30 cellular contexts compared by ENCODE assay signal in genomic region chr1:152125834-152126443, GRCh38. TPM values are rescaled to one million over a fixed set of nuclear protein-coding genes. Genes with fewer than 3 reads are reported as not detected.
"Had no signal": no experiment of that assay in that cellular context is flagged by ENCODE, and none has a peak within 500 bp of the region (broad histone marks: within the 10 kb centered on the region; RNA-seq: fewer than 3 reads in every experiment).

No MANE protein-coding gene starts in this region.

- DNase-seq: IMR-90; Kasumi-1; NCI-H1092; NCI-H1105 treated with DMSO at 0.1 percent for 48 hours; NCI-H1417 treated with DMSO at 0.1 percent for 48 hours; NCI-H146; NCI-H1694 treated with DMSO at 0.1 percent for 48 hours; NCI-H1930; NCI-H2081; NCI-H2107; NCI-H226; NCI-H446; NCI-H510A; NCI-H524 treated with DMSO at 0.1 percent for 48 hours; NCI-H69; NCI-H774; NK-92 treated with Interleukin-12 subunit alpha and Interleukin-12 subunit beta, amount 100 ng/mL, for 24 hours; PC-3; SHP77; SK-N-SH; SW 1271; T-cell had no signal

- H3K9me3 ChIP-seq: SK-N-SH had no signal

- H3K27ac ChIP-seq: RWPE1 had no signal

- H3K4me2 ChIP-seq: SK-N-SH had no signal

- H3K4me3 ChIP-seq: K562 had no signal

- H3K9ac ChIP-seq: SK-N-SH had no signal

- H3K9me2 ChIP-seq: SK-N-SH had no signal

- ATAC-seq: HepG2, K562, Panc1, PC-3, T-cell had no signal

RNA-seq across cellular contexts. Expression of gene TCHH, which starts 10.7 kb away (rescaled TPM):
- total RNA-seq: HepG2, HT1080, IMR-90, K562, OCI-LY7, PC-3 had no signal
- polyA plus RNA-seq: HepG2, IMR-90, K562, SK-N-SH had no signal

RNA-seq across cellular contexts. Expression of gene RPTN, which starts 33.1 kb away (rescaled TPM):
- total RNA-seq: HepG2, HT1080, IMR-90, K562, MCF 10A, OCI-LY7, PC-3, SK-MEL-5, T-cell had no signal
- polyA plus RNA-seq: HepG2, IMR-90, K562, SK-N-SH had no signal

RNA-seq across cellular contexts. Expression of gene TCHHL1, which starts 37.1 kb away (rescaled TPM):
- total RNA-seq: HepG2, HT1080, IMR-90, K562, MCF 10A, OCI-LY7, PC-3, SK-MEL-5, T-cell had no signal
- polyA plus RNA-seq: HepG2, IMR-90, K562, SK-N-SH had no signal
